ENCODE assay signal across 37 cellular contexts in genomic region chr19:56877069-56877715, GRCh38. TPM values are rescaled to one million over a fixed set of nuclear protein-coding genes. Genes with fewer than 3 reads are reported as not detected.
"Had no signal": no experiment of that assay in that cellular context is flagged by ENCODE, and none has a peak within 500 bp of the region (broad histone marks: within the 10 kb centered on the region; RNA-seq: fewer than 3 reads in every experiment).

No MANE protein-coding gene starts in this region.

- H3K27me3 ChIP-seq: ascending aorta, cardiac muscle cell had no signal

- H3K36me3 Mint-ChIP-seq: activated naive CD4-positive, alpha-beta T cell treated with anti-CD3 and anti-CD28 coated beads, Interleukin-2, amount 10 ng/mL, durations not matched to agents 7 days and 5 days; brain; T-cell had no signal

- H3K27me3 Mint-ChIP-seq: activated B cell treated with CpG ODN at 0.5 μM for 24 hours; activated CD4-positive, alpha-beta memory T cell treated with anti-CD3 and anti-CD28 coated beads for 36 hours; activated CD4-positive, alpha-beta T cell treated with anti-CD3 and anti-CD28 coated beads, Interleukin-2, amount 10 ng/mL, durations not matched to agents 24 days and 14 days; activated CD8-positive, alpha-beta T cell treated with anti-CD3 and anti-CD28 coated beads for 36 hours; activated naive CD4-positive, alpha-beta T cell treated with anti-CD3 and anti-CD28 coated beads, Interleukin-2, amount 10 ng/mL, durations not matched to agents 7 days and 5 days; activated naive CD8-positive, alpha-beta T cell; activated naive CD8-positive, alpha-beta T cell treated with anti-CD3 and anti-CD28 coated beads, Interleukin-2, amount 10 ng/mL, durations not matched to agents 7 days and 5 days; activated naive CD8-positive, alpha-beta T cell treated with anti-CD3 and anti-CD28 coated beads, Interleukin-2, amount 50 U/mL, for 24 hours; activated T-cell treated with anti-CD3 and anti-CD28 coated beads, Interleukin-2, amount 50 U/mL, for 24 hours; central memory CD8-positive, alpha-beta T cell; T-cell; T-helper 17 cell had no signal

- H3K4me1 Mint-ChIP-seq: activated B cell treated with CpG ODN at 0.5 μM for 24 hours; activated CD4-positive, alpha-beta T cell treated with anti-CD3 and anti-CD28 coated beads, Interleukin-2, amount 10 ng/mL, durations not matched to agents 24 days and 14 days; activated naive CD4-positive, alpha-beta T cell treated with anti-CD3 and anti-CD28 coated beads, Interleukin-2, amount 10 ng/mL, durations not matched to agents 7 days and 5 days; activated naive CD4-positive, alpha-beta T cell treated with anti-CD3 and anti-CD28 coated beads, Interleukin-2, amount 50 U/mL, for 24 hours; activated naive CD8-positive, alpha-beta T cell treated with anti-CD3 and anti-CD28 coated beads, Interleukin-2, amount 10 ng/mL, durations not matched to agents 7 days and 5 days; activated naive CD8-positive, alpha-beta T cell treated with anti-CD3 and anti-CD28 coated beads, Interleukin-2, amount 50 U/mL, for 24 hours; brain; central memory CD8-positive, alpha-beta T cell; T-cell; T-helper 17 cell had no signal

- H3K27ac Mint-ChIP-seq: activated B cell treated with CpG ODN at 0.5 μM for 24 hours; activated CD4-positive, alpha-beta memory T cell treated with anti-CD3 and anti-CD28 coated beads for 36 hours; activated CD4-positive, alpha-beta T cell treated with anti-CD3 and anti-CD28 coated beads, Interleukin-2, amount 10 ng/mL, durations not matched to agents 24 days and 14 days; activated CD8-positive, alpha-beta T cell treated with anti-CD3 and anti-CD28 coated beads for 36 hours; activated naive CD4-positive, alpha-beta T cell treated with anti-CD3 and anti-CD28 coated beads, Interleukin-2, amount 10 ng/mL, durations not matched to agents 7 days and 5 days; activated naive CD4-positive, alpha-beta T cell treated with anti-CD3 and anti-CD28 coated beads, Interleukin-2, amount 50 U/mL, for 24 hours; activated naive CD8-positive, alpha-beta T cell; activated naive CD8-positive, alpha-beta T cell treated with anti-CD3 and anti-CD28 coated beads, Interleukin-2, amount 10 ng/mL, durations not matched to agents 7 days and 5 days; activated naive CD8-positive, alpha-beta T cell treated with anti-CD3 and anti-CD28 coated beads, Interleukin-2, amount 50 U/mL, for 24 hours; activated T-cell treated with anti-CD3 and anti-CD28 coated beads, Interleukin-2, amount 50 U/mL, for 24 hours; activated T-helper 2 cell treated with anti-CD3 and anti-CD28 coated beads, Interferon-gamma antibody, Interleukin-2, Interleukin-4, amounts not matched to agents 10 μg/mL and 5 μg/mL and 100 μg/mL, durations not matched to agents 14 hours and 24 hours and 36 hours; brain; T-cell; T-helper 17 cell had no signal

- H3K27ac ChIP-seq: ascending aorta, cardiac muscle cell, VCaP had no signal

- H3K4me3 Mint-ChIP-seq: activated B cell treated with CpG ODN at 0.5 μM for 24 hours; activated CD4-positive, alpha-beta memory T cell treated with anti-CD3 and anti-CD28 coated beads for 36 hours; activated CD4-positive, alpha-beta T cell treated with anti-CD3 and anti-CD28 coated beads, Interleukin-2, amount 10 ng/mL, durations not matched to agents 24 days and 14 days; activated CD8-positive, alpha-beta T cell treated with anti-CD3 and anti-CD28 coated beads for 36 hours; activated naive CD4-positive, alpha-beta T cell treated with anti-CD3 and anti-CD28 coated beads, Interleukin-2, amount 10 ng/mL, durations not matched to agents 7 days and 5 days; activated naive CD4-positive, alpha-beta T cell treated with anti-CD3 and anti-CD28 coated beads, Interleukin-2, amount 50 U/mL, for 24 hours; activated naive CD8-positive, alpha-beta T cell; activated naive CD8-positive, alpha-beta T cell treated with anti-CD3 and anti-CD28 coated beads, Interleukin-2, amount 10 ng/mL, durations not matched to agents 7 days and 5 days; activated naive CD8-positive, alpha-beta T cell treated with anti-CD3 and anti-CD28 coated beads, Interleukin-2, amount 50 U/mL, for 24 hours; activated T-cell treated with anti-CD3 and anti-CD28 coated beads, Interleukin-2, amount 50 U/mL, for 24 hours; brain; central memory CD8-positive, alpha-beta T cell; T-cell; T-helper 17 cell had no signal

- H3K4me1 ChIP-seq: ascending aorta had no signal

- DNase-seq: activated B cell treated with CpG ODN at 0.5 μM for 24 hours; activated CD4-positive, alpha-beta memory T cell treated with anti-CD3 and anti-CD28 coated beads for 36 hours; activated CD4-positive, alpha-beta T cell treated with anti-CD3 and anti-CD28 coated beads for 4 hours; activated CD4-positive, alpha-beta T cell treated with anti-CD3 and anti-CD28 coated beads, Interleukin-2, amount 10 ng/mL, durations not matched to agents 24 days and 14 days; activated CD4-positive, alpha-beta T cell treated with anti-CD3 and anti-CD28 coated beads, Interleukin-2, amount 50 U/mL, for 1 hour; activated CD4-positive, alpha-beta T cell treated with anti-CD3 and anti-CD28 coated beads, Interleukin-2, amount 50 U/mL, for 4 hours; activated CD4-positive, CD25-positive, alpha-beta regulatory T cell treated with anti-CD3 and anti-CD28 coated beads, Interleukin-2, amount 50 U/mL, for 72 hours; activated CD8-positive, alpha-beta memory T cell treated with anti-CD3 and anti-CD28 coated beads, Interleukin-2, amount 50 U/mL, for 4 hours; activated CD8-positive, alpha-beta T cell treated with anti-CD3 and anti-CD28 coated beads for 36 hours; activated effector memory CD4-positive, alpha-beta T cell treated with Interleukin-2 at 50 U/mL for 16 hours; activated gamma-delta T cell; activated naive CD4-positive, alpha-beta T cell treated with anti-CD3 and anti-CD28 coated beads, Interleukin-2, amount 10 ng/mL, durations not matched to agents 7 days and 5 days; activated naive CD4-positive, alpha-beta T cell treated with Interleukin-2 at 50 U/mL for 16 hours; activated naive CD8-positive, alpha-beta T cell treated with anti-CD3 and anti-CD28 coated beads, Interleukin-2, amount 10 ng/mL, durations not matched to agents 7 days and 5 days; activated naive CD8-positive, alpha-beta T cell treated with anti-CD3 and anti-CD28 coated beads, Interleukin-2, amount 50 U/mL, for 24 hours; activated T-cell treated with anti-CD3 and anti-CD28 coated beads, Interleukin-2, amount 50 U/mL, for 24 hours; activated T-cell treated with anti-CD3 and anti-CD28 coated beads, Interleukin-2, amount 50 U/mL, for 48 hours; amygdala; anterior cingulate cortex; caudate nucleus; cerebellar nuclear complex; T-cell; T-helper 17 cell; T1000 had no signal

- H3K36me3 ChIP-seq: ascending aorta, cardiac muscle cell had no signal

- H3K4me3 ChIP-seq: ascending aorta, cardiac muscle cell had no signal

- ATAC-seq: activated CD8-positive, alpha-beta T cell treated with anti-CD3 and anti-CD28 coated beads for 36 hours; activated naive CD8-positive, alpha-beta T cell treated with anti-CD3 and anti-CD28 coated beads, Interleukin-2, amount 50 U/mL, for 24 hours; T-cell; T-helper 17 cell had no signal

RNA-seq across cellular contexts. Expression of gene PEG3, which starts 36.7 kb away (rescaled TPM):
- total RNA-seq: activated B cell treated with CpG ODN at 0.5 μM for 24 hours; activated CD4-positive, alpha-beta memory T cell treated with anti-CD3 and anti-CD28 coated beads for 36 hours; activated CD4-positive, alpha-beta T cell treated with anti-CD3 and anti-CD28 coated beads, Interleukin-2, amount 10 ng/mL, durations not matched to agents 24 days and 14 days; activated CD8-positive, alpha-beta memory T cell treated with anti-CD3 and anti-CD28 coated beads for 36 hours; activated T-helper 2 cell treated with anti-CD3 and anti-CD28 coated beads, Interferon-gamma antibody, Interleukin-2, Interleukin-4, amounts not matched to agents 10 μg/mL and 5 μg/mL and 100 μg/mL, durations not matched to agents 14 hours and 24 hours and 36 hours; cardiac muscle cell; chondrocyte; T-helper 1 cell treated with Interleukin-12 subunit alpha and Interleukin-12 subunit beta and Interleukin-4 antibody, amounts not matched to agents 30 ng/mL and 1 ng/mL, for 36 hours; T-helper 17 cell; T-helper 2 cell treated with Interferon-gamma antibody and Interleukin-4, amounts not matched to agents 100 ng/mL and 5 ng/mL, for 36 hours had no signal
- polyA plus RNA-seq: cardiac muscle cell had no signal

RNA-seq across cellular contexts. Expression of gene ZIM2, which starts 36.7 kb away (rescaled TPM):
- total RNA-seq: activated B cell treated with CpG ODN at 0.5 μM for 24 hours; activated CD4-positive, alpha-beta memory T cell treated with anti-CD3 and anti-CD28 coated beads for 36 hours; activated CD4-positive, alpha-beta T cell treated with anti-CD3 and anti-CD28 coated beads, Interleukin-2, amount 10 ng/mL, durations not matched to agents 24 days and 14 days; activated CD8-positive, alpha-beta memory T cell treated with anti-CD3 and anti-CD28 coated beads for 36 hours; activated CD8-positive, alpha-beta T cell treated with anti-CD3 and anti-CD28 coated beads for 36 hours; activated naive CD8-positive, alpha-beta T cell treated with anti-CD3 and anti-CD28 coated beads, Interleukin-2, amount 10 ng/mL, durations not matched to agents 7 days and 5 days; activated T-helper 2 cell treated with anti-CD3 and anti-CD28 coated beads, Interferon-gamma antibody, Interleukin-2, Interleukin-4, amounts not matched to agents 10 μg/mL and 5 μg/mL and 100 μg/mL, durations not matched to agents 14 hours and 24 hours and 36 hours; ascending aorta; bronchial epithelial cell; cardiac muscle cell; chondrocyte; T-cell; T-helper 1 cell treated with Interleukin-12 subunit alpha and Interleukin-12 subunit beta and Interleukin-4 antibody, amounts not matched to agents 30 ng/mL and 1 ng/mL, for 36 hours; T-helper 17 cell; T-helper 2 cell treated with Interferon-gamma antibody and Interleukin-4, amounts not matched to agents 100 ng/mL and 5 ng/mL, for 36 hours had no signal
- polyA plus RNA-seq: cardiac muscle cell had no signal
